In genomic region chr2:69436937-69437750, GRCh38 we compare ENCODE assay signal across 8 cellular contexts. TPM values are rescaled to one million over a fixed set of nuclear protein-coding genes. Genes with fewer than 3 reads are reported as not detected.
A peak's percentile ranks its signal among the peaks of the same experiment; 100 is the strongest.
DNase-seq lines count a peak whose midpoint lies in the region; ATAC-seq and TF ChIP-seq lines count a peak whose summit lies in the region.

Gene NFU1 (minus strand): TSS chr2:69437435. CDS start chr2:69437422, 13 bp downstream.

- 1% methylated on average over 60 of the region's 60 CpGs for WGBS in mesenchymal stem cell

- H3K4me3 Mint-ChIP-seq in Caco-2 (ENCODE audit: unreplicated experiment), result peak within 1 kb of the TSS; percentile 75
- H3K4me3 Mint-ChIP-seq in effector memory CD8-positive, alpha-beta T cell, result peak within 1 kb of the TSS; percentile 88 to 91

- no peak within 1 kb of the TSS for H2BK12ac ChIP-seq in mesenchymal stem cell (ENCODE audit: low read length in 2 of 2)

- no peaks in the 10 kb centered on the region for H3K27me3 Mint-ChIP-seq in Caco-2 (ENCODE audit: insufficient read depth, unreplicated experiment)
- H3K27me3 Mint-ChIP-seq in effector memory CD8-positive, alpha-beta T cell, result no peaks in the 10 kb centered on the region

- ATAC-seq in GM21360 (IDR thresholded peaks at IDR 0.05; ENCODE audit: unreplicated experiment), result peak; percentile 92
- ATAC-seq in effector memory CD8-positive, alpha-beta T cell (replicated peaks), result peak; percentile 84

- peak within 1 kb of the TSS; percentile 62 for H2BK15ac ChIP-seq in mesenchymal stem cell (ENCODE audit: low read depth, poor library complexity, severe bottlenecking)

- no peaks in the 10 kb centered on the region for H3K27me3 ChIP-seq in Caco-2 (replicated peaks; ENCODE audit: control insufficient read depth, insufficient read depth, low read length)
- no peaks in the 10 kb centered on the region for H3K27me3 ChIP-seq in mesenchymal stem cell (ENCODE audit: control insufficient read depth in 1 of 2, insufficient read depth in 1 of 2, low read length in 2 of 2)

- peak within 1 kb of the TSS; percentile 95 for H3K9ac ChIP-seq in mesenchymal stem cell (ENCODE audit: low read length)

- TSS peak; percentile 65 for BruUV-seq in Caco-2 (replicated peaks; lab: Mats Ljungman, UMichigan)

- H3K36me3 Mint-ChIP-seq in Caco-2 (ENCODE audit: insufficient read depth, unreplicated experiment), result peaks cover 20% of the 10 kb centered on the region
- peaks cover 24% of the 10 kb centered on the region for H3K36me3 Mint-ChIP-seq in effector memory CD8-positive, alpha-beta T cell (ENCODE audit: insufficient read depth)

- peak within 1 kb of the TSS; percentile 88 for H3K27ac Mint-ChIP-seq in Caco-2 (ENCODE audit: unreplicated experiment)
- peak within 1 kb of the TSS; percentile 97 for H3K27ac Mint-ChIP-seq in effector memory CD8-positive, alpha-beta T cell

- H2AFZ ChIP-seq in mesenchymal stem cell (ENCODE audit: low read depth, low read length), result peak within 1 kb of the TSS; percentile 92

- H3K18ac ChIP-seq in mesenchymal stem cell (ENCODE audit: low read depth in 1 of 2, low read length in 2 of 2), result peak within 1 kb of the TSS; percentile 87 to 98

- H2BK5ac ChIP-seq in mesenchymal stem cell (ENCODE audit: low read depth, low read length, poor library complexity, severe bottlenecking), result peak within 1 kb of the TSS; percentile 24

- peak; percentile 68 to 87 for TF ChIP-seq CTCF in Caco-2 (IDR thresholded peaks at IDR 0.05; ENCODE audit: insufficient read depth in 1 of 2, low read depth in 1 of 2, low read length in 1 of 2, severe bottlenecking in 1 of 2, unreplicated experiment in 1 of 2)

- H4K91ac ChIP-seq in mesenchymal stem cell (ENCODE audit: low read length), result peak within 1 kb of the TSS; percentile 95

- H3K4me1 Mint-ChIP-seq in Caco-2 (ENCODE audit: low read depth, unreplicated experiment), result peaks cover 7% of the 10 kb centered on the region
- peaks cover 22 to 30% of the 10 kb centered on the region in 2 donors for H3K4me1 Mint-ChIP-seq in effector memory CD8-positive, alpha-beta T cell (ENCODE audit: low read depth in 2 of 2)

- H2AK5ac ChIP-seq in mesenchymal stem cell (ENCODE audit: low read length, severe bottlenecking), result peak within 1 kb of the TSS; percentile 45

- intact Hi-C loops in Caco-2 (cut with micrococcal nuclease; ENCODE audit: unreplicated experiment), result loop anchor here (2.0 to 5.0 kb wide), 3 partner anchors 46 to 205 kb away; partner anchors contain the start of genes AAK1 and GFPT1

- H3K36me3 ChIP-seq in Caco-2 (ENCODE audit: control insufficient read depth, insufficient read depth, low read length) (no peaks in the 10 kb centered on the region), mesenchymal stem cell (ENCODE audit: control insufficient read depth in 1 of 2, insufficient read depth in 2 of 2, low read depth in 1 of 2, low read length in 2 of 2) (peaks cover 0 to under 1% of the 10 kb centered on the region in 2 experiments)

- H3K4me1 ChIP-seq in Caco-2, result peaks cover 15% of the 10 kb centered on the region
- peaks cover 7% of the 10 kb centered on the region for H3K4me1 ChIP-seq in mesenchymal stem cell (ENCODE audit: control insufficient read depth, insufficient read depth, low read depth, low read length)

- H3K9me3 Mint-ChIP-seq in Caco-2 (ENCODE audit: unreplicated experiment), result no peaks in the 10 kb centered on the region
- H3K9me3 Mint-ChIP-seq in effector memory CD8-positive, alpha-beta T cell, result no peaks in the 10 kb centered on the region

- H3K4me3 ChIP-seq in Caco-2 (ENCODE audit: low read depth, low read length), result peak within 1 kb of the TSS; percentile 51
- H3K4me3 ChIP-seq in mesenchymal stem cell (ENCODE audit: insufficient read depth in 1 of 2, low read depth in 1 of 2, low read length in 2 of 2), result peak within 1 kb of the TSS; percentile 89 to 94

- H3K9me3 ChIP-seq in Caco-2 (peaks cover 5% of the 10 kb centered on the region; the same call in 1 of the 2 replicates), mesenchymal stem cell (ENCODE audit: control insufficient read depth, low read length) (no peaks in the 10 kb centered on the region)

- peak within 1 kb of the TSS; percentile 92 for H3K4me2 ChIP-seq in mesenchymal stem cell (ENCODE audit: low read length, poor library complexity, severe bottlenecking)

- DNase-seq in Caco-2 (peak; percentile 94 to 97), HT1080 (ENCODE audit: low read depth) (peak; percentile 93), NOMO-1 treated with DMSO at 0.1 percent for 48 hours (lab: John Stamatoyannopoulos, UW; ENCODE audit: unreplicated experiment) (peak; percentile 91), mesenchymal stem cell (peak; percentile 97)
- DNase-seq in activated CD8-positive, alpha-beta memory T cell treated with anti-CD3 and anti-CD28 coated beads for 4 hours (ENCODE audit: low read depth in 2 of 2), result peak; percentile 73
- peak; percentile 84 to 88 (median 87) for DNase-seq in effector memory CD8-positive, alpha-beta T cell
- DNase-seq in stimulated activated CD8-positive, alpha-beta memory T cell treated with anti-CD3 and anti-CD28 coated beads, Interleukin-12 subunit alpha, Interleukin-12 subunit beta, amount 100 ng/mL, for 4 hours (ENCODE audit: low read depth), result peak; percentile 79

- H3K27ac ChIP-seq in mesenchymal stem cell (ENCODE audit: low read length, poor library complexity, severe bottlenecking), result peak within 1 kb of the TSS; percentile 69

- no peak within 1 kb of the TSS for H2BK120ac ChIP-seq in mesenchymal stem cell (ENCODE audit: low read depth, low read length)

- no peak within 1 kb of the TSS for H3K23ac ChIP-seq in mesenchymal stem cell (ENCODE audit: low read length in 2 of 2)

- H3K79me1 ChIP-seq in mesenchymal stem cell (replicated peaks; ENCODE audit: low read length, poor library complexity, severe bottlenecking), result peaks cover 10% of the 10 kb centered on the region

- peak within 1 kb of the TSS; percentile 93 to 99 for H3K4ac ChIP-seq in mesenchymal stem cell (ENCODE audit: low read depth in 1 of 2, low read length in 2 of 2)

- H4K8ac ChIP-seq in mesenchymal stem cell (ENCODE audit: low read length), result peak within 1 kb of the TSS; percentile 98

- CTCF ChIA-PET in Caco-2 (lab: Charles Lee), result interaction anchor here (0.6 to 1.9 kb wide), 12 partner anchors 14 to 494 kb away, joined by 3 to 11 read pairs (median 4); no protein-coding TSS in a partner anchor

- POLR2A ChIA-PET in Caco-2 (lab: Charles Lee), result interaction anchor here (0.5 to 2.1 kb wide), 15 partner anchors 14 to 634 kb away, joined by 3 to 16 read pairs (median 3); no protein-coding TSS in a partner anchor

- peak within 1 kb of the TSS in 1 of 2 experiments; percentile 98 for H3K14ac ChIP-seq in mesenchymal stem cell (ENCODE audit: low read length in 2 of 2)

RNA-seq across cellular contexts. Expression of gene NFU1, which starts in this region (rescaled TPM):
- 72.5 and 85.3 TPM in 2 replicates for total RNA-seq in Caco-2 (2022)
- 41.8 and 50.4 TPM in 2 replicates for total RNA-seq in HT1080 (2014; rRNA removed; shearing (Covaris generic))
- polyA plus RNA-seq in HT1080 (2015; cell fraction: cytosol; rRNA removed), result 29.8 and 31.4 TPM in 2 replicates
- 12.4 and 14.1 TPM in 2 replicates for polyA plus RNA-seq in HT1080 (2015; cell fraction: nucleus; rRNA removed)
- polyA plus RNA-seq in mesenchymal stem cell (2013, experiment 1 of 2), result 107 TPM
- polyA plus RNA-seq in mesenchymal stem cell (2013, experiment 2 of 2), result 109 TPM

Comparison
In these comparisons a context has a peak if more than half of its experiments do, and no peak if none do; other contexts are left out.
1. Peak in every context shown above with its lines: DNase-seq, ATAC-seq, H3K4me3 ChIP-seq and H3K27ac ChIP-seq.